1 cellular context compared by ENCODE assay signal in the genomic region with DNA sequence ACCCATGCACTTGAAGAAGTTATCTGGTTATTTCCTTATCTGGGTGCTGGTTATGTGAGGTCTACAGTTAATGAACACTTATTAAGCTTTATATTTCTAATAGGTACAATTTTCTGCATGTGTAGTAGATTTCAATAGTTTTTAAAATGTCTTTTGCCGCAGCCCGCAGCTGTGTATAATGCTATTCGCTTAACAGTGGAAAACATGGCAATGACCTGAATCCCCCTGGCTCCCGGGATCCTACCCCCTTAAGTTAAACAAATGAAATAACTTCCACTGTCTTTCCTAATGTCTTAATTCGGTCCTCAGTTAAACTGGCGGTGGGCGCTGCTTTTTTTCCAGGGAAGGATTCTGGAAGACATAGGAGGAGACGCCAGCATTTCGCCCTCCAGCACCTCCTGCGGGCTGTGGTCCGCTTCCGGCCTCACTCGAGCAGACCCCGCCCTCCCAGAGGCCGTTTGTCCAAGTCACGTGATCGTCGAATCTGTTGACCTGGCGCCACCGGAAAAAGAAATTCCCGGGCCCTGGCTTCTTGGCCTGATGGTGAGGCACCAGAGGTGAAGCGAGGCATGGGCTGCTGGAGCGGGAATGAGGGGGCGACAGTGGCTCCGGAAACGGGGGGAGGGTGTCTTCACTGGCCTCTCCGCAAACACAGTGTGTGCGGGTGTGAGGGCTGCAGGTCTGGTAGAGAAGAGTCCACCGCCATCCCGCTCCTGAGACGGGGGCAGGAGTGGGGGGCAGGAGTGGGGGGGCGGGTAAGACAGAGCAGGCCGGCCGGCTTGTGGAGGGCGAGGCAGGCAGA.
TF ChIP-seq lines count a peak whose summit lies in the region.

No MANE protein-coding gene starts in this region.

TF ChIP-seq in HEK293, 187 proteins besides CTCF, POLR2A, EP300 and RAD21 (continued from another document):
- TF ChIP-seq, protein P1, sequence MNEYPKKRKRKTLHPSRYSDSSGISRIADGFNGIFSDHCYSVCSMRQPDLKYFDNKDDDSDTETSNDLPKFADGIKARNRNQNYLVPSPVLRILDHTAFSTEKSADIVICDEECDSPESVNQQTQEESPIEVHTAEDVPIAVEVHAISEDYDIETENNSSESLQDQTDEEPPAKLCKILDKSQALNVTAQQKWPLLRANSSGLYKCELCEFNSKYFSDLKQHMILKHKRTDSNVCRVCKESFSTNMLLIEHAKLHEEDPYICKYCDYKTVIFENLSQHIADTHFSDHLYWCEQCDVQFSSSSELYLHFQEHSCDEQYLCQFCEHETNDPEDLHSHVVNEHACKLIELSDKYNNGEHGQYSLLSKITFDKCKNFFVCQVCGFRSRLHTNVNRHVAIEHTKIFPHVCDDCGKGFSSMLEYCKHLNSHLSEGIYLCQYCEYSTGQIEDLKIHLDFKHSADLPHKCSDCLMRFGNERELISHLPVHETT (tag by site-specific recombination; IDR thresholded peaks at IDR 0.05), result 0 out of 2 replicates have a peak, but pooled peaks have one; percentile 29
- TF ChIP-seq ZFP37 (tag by site-specific recombination; IDR thresholded peaks at IDR 0.05) (peak; percentile 69; the same call in 1 of the 2 replicates), ZFHX2 (tag by site-specific recombination; conservative IDR thresholded peaks at IDR 0.05) (peak; percentile 88), ZBTB8A (tag by site-specific recombination; IDR thresholded peaks at IDR 0.05) (0 out of 2 replicates have a peak, but pooled peaks have one; percentile 43), TCF7L2 (IDR thresholded peaks at IDR 0.05; ENCODE audit: borderline replicate concordance, low read depth, low read length) (no peak), ZNF501 (tag by site-specific recombination; IDR thresholded peaks at IDR 0.05) (peak; percentile 78; the same call in 1 of the 2 replicates), YY2 (tag by site-specific recombination; IDR thresholded peaks at IDR 0.05) (no peak), IKZF3 (tag by site-specific recombination; IDR thresholded peaks at IDR 0.05) (peak; percentile 93), SP7 (tag by site-specific recombination; IDR thresholded peaks at IDR 0.05) (peak; percentile 66), KLF16 (tag by site-specific recombination; IDR thresholded peaks at IDR 0.05) (peak; percentile 69), ZBTB20 (tag by site-specific recombination; IDR thresholded peaks at IDR 0.05) (peak; percentile 92)
- TF ChIP-seq, protein P2, sequence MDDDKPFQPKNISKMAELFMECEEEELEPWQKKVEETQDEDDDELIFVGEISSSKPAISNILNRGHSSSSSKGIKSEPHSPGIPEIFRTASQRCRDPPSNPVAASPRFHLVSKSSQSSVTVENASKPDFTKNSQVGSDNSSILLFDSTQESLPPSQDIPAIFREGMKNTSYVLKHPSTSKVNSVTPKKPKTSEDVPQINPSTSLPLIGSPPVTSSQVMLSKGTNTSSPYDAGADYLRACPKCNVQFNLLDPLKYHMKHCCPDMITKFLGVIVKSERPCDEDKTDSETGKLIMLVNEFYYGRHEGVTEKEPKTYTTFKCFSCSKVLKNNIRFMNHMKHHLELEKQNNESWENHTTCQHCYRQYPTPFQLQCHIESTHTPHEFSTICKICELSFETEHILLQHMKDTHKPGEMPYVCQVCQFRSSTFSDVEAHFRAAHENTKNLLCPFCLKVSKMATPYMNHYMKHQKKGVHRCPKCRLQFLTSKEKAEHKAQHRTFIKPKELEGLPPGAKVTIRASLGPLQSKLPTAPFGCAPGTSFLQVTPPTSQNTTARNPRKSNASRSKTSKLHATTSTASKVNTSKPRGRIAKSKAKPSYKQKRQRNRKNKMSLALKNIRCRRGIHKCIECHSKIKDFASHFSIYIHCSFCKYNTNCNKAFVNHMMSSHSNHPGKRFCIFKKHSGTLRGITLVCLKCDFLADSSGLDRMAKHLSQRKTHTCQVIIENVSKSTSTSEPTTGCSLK (tag by site-specific recombination; IDR thresholded peaks at IDR 0.05), result no peak
- TF ChIP-seq, protein P3, sequence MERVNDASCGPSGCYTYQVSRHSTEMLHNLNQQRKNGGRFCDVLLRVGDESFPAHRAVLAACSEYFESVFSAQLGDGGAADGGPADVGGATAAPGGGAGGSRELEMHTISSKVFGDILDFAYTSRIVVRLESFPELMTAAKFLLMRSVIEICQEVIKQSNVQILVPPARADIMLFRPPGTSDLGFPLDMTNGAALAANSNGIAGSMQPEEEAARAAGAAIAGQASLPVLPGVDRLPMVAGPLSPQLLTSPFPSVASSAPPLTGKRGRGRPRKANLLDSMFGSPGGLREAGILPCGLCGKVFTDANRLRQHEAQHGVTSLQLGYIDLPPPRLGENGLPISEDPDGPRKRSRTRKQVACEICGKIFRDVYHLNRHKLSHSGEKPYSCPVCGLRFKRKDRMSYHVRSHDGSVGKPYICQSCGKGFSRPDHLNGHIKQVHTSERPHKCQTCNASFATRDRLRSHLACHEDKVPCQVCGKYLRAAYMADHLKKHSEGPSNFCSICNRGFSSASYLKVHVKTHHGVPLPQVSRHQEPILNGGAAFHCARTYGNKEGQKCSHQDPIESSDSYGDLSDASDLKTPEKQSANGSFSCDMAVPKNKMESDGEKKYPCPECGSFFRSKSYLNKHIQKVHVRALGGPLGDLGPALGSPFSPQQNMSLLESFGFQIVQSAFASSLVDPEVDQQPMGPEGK (tag by site-specific recombination; IDR thresholded peaks at IDR 0.05), result peak; percentile 99
